In the genomic region with DNA sequence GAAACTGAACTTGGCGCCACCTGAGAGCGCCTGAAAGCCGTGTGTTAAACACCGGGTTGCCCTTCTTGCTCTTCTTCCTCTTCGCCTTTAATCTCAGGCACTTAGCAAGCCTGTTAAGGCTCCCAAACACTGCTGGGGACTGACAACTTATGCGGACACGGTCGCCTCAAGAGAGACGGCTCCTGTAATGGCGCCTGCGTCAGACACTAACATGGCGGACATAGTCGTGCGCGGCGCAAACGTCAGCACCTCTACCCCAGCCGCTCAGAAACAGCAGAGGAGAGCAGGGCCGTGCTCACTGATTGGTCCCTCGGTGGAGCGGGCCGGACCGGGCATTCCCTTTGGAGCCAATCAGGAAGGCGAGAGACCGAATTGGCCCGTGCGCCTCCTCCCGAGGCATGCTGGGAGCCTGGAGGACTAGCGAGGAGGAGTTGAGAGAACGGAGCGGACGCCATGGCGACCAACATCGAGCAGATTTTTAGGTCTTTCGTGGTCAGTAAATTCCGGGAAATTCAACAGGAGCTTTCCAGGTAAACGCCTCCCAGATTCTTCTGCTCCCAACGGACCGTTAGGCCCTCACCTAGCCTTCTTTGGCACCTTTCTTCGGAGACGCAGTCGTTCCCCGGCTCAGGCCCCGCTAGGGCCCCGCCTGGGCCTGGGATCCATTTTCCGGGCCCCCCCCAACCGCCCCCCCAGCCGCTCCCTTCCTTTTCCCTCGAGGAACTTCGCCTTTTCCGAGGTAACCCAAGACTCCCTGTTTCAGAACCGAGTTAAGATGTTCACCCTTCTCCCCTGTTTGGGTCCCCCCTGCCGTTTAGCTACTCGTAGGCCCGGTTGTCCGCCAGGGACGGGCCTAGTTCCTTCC, we compare ENCODE assay signal across 1 cellular context.
TF ChIP-seq lines count a peak whose summit lies in the region.

A gene with protein sequence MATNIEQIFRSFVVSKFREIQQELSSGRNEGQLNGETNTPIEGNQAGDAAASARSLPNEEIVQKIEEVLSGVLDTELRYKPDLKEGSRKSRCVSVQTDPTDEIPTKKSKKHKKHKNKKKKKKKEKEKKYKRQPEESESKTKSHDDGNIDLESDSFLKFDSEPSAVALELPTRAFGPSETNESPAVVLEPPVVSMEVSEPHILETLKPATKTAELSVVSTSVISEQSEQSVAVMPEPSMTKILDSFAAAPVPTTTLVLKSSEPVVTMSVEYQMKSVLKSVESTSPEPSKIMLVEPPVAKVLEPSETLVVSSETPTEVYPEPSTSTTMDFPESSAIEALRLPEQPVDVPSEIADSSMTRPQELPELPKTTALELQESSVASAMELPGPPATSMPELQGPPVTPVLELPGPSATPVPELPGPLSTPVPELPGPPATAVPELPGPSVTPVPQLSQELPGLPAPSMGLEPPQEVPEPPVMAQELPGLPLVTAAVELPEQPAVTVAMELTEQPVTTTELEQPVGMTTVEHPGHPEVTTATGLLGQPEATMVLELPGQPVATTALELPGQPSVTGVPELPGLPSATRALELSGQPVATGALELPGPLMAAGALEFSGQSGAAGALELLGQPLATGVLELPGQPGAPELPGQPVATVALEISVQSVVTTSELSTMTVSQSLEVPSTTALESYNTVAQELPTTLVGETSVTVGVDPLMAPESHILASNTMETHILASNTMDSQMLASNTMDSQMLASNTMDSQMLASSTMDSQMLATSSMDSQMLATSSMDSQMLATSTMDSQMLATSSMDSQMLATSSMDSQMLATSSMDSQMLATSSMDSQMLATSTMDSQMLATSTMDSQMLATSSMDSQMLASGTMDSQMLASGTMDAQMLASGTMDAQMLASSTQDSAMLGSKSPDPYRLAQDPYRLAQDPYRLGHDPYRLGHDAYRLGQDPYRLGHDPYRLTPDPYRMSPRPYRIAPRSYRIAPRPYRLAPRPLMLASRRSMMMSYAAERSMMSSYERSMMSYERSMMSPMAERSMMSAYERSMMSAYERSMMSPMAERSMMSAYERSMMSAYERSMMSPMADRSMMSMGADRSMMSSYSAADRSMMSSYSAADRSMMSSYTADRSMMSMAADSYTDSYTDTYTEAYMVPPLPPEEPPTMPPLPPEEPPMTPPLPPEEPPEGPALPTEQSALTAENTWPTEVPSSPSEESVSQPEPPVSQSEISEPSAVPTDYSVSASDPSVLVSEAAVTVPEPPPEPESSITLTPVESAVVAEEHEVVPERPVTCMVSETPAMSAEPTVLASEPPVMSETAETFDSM (N-terminal part only) (plus strand): TSS at position 399 of the 865 bp plus-strand sequence. CDS start 55 bp downstream, at position 454.

TF ChIP-seq in H1, 55 proteins besides CTCF, POLR2A, EP300 and RAD21 (continued from another document):
- TF ChIP-seq RBBP5 (IDR thresholded peaks at IDR 0.05; ENCODE audit: borderline replicate concordance, low read depth, low read length) (peak; percentile 40; the same call in 1 of the 2 replicates), TAF1 (IDR thresholded peaks at IDR 0.05; ENCODE audit: low read depth, low read length) (peak; percentile 90), CEBPB (IDR thresholded peaks at IDR 0.05; ENCODE audit: low read depth, low read length) (no peak), CHD2 (IDR thresholded peaks at IDR 0.05; ENCODE audit: low read length) (peak; percentile 67), SIN3A (conservative IDR thresholded peaks at IDR 0.05 in 1 of 2, IDR thresholded peaks at IDR 0.05 in 1 of 2; ENCODE audit: low read depth in 1 of 2, low read length in 2 of 2) (peak; percentile 12 to 63; a peak in 2 of 4 replicates), KDM5A (IDR thresholded peaks at IDR 0.05; ENCODE audit: low read length) (peak; percentile 47; the same call in 1 of the 2 replicates), BRCA1 (IDR thresholded peaks at IDR 0.05; ENCODE audit: low read depth, low read length) (no peak), POU5F1 (IDR thresholded peaks at IDR 0.05; ENCODE audit: low read depth, low read length) (no peak), TAF7 (optimal IDR thresholded peaks at IDR 0.05; ENCODE audit: borderline replicate concordance, low read depth, low read length) (peak; percentile 82), RNF2 (IDR thresholded peaks at IDR 0.05; ENCODE audit: borderline replicate concordance, low read depth, low read length, missing control alignments, poor library complexity, severe bottlenecking) (no peak), BACH1 (IDR thresholded peaks at IDR 0.05; ENCODE audit: low read length) (no peak), ASH2L (IDR thresholded peaks at IDR 0.05; ENCODE audit: low read length) (no peak), HDAC6 (IDR thresholded peaks at IDR 0.05; ENCODE audit: low read depth, low read length) (no peak), SP4 (IDR thresholded peaks at IDR 0.05; ENCODE audit: low read length) (peak; percentile 69; the same call in 1 of the 2 replicates), SP2 (IDR thresholded peaks at IDR 0.05; ENCODE audit: low read length) (no peak), RXRA (IDR thresholded peaks at IDR 0.05; ENCODE audit: insufficient read depth, low read depth, low read length) (no peak)
TF ChIP-seq in H1: peak in this region for 20.
